8 cellular contexts compared by ENCODE assay signal in the genomic region with DNA sequence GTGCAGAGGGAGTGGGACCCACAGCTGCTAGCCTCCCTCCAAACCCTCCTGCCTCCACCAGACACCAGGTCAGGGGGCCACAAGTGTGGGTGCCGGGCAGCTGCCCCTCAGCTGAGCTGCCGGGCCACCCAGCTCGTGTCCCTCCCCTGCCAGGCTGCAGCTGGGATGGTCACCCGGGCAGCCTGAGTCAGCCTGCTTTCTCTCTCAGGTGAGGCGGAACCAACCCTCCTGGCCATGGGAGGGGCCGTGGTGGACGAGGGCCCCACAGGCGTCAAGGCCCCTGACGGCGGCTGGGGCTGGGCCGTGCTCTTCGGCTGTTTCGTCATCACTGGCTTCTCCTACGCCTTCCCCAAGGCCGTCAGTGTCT. TPM values are rescaled to one million over a fixed set of nuclear protein-coding genes. Genes with fewer than 3 reads are reported as not detected.
A peak's percentile ranks its signal among the peaks of the same experiment; 100 is the strongest.
DNase-seq lines count a peak whose midpoint lies in the region; ATAC-seq, FAIRE-seq and TF ChIP-seq lines count a peak whose summit lies in the region.

No MANE protein-coding gene starts in this region.

- H3K9ac ChIP-seq in kidney (ENCODE audit: low read length in 2 of 2) = peak overlapping the region in 1 of 2 donors; percentile 22
- peak overlapping the region; percentile 55 to 62 for H3K9ac ChIP-seq in stomach smooth muscle (ENCODE audit: low read length in 2 of 2)

- H3K9me3 Mint-ChIP-seq in T-helper 2 cell treated with Interferon-gamma antibody and Interleukin-4, amounts not matched to agents 5 μg/mL and 100 μg/mL, for 36 hours = no peaks in the 10 kb centered on the region
- no peaks in the 10 kb centered on the region for H3K9me3 Mint-ChIP-seq in mesothelial cell of epicardium

- H3K36me3 ChIP-seq in PC-9 (ENCODE audit: low read depth) = no peaks in the 10 kb centered on the region
- no peaks in the 10 kb centered on the region for H3K36me3 ChIP-seq in kidney (ENCODE audit: control insufficient read depth in 1 of 2, insufficient read depth in 2 of 2, low read length in 2 of 2)
- peaks cover 2 to 4% of the 10 kb centered on the region in 2 donors for H3K36me3 ChIP-seq in stomach smooth muscle (ENCODE audit: control insufficient read depth in 2 of 2, insufficient read depth in 2 of 2, low read length in 2 of 2)

- intact Hi-C loops in PC-9 (cut with micrococcal nuclease; ENCODE audit: unreplicated experiment) (loop anchor here (10.0 kb wide), 1 partner anchor 259 kb away; no protein-coding TSS in a partner anchor), kidney (cut with DNase I) (loop anchor here (10.0 kb wide), 1 partner anchor 89 kb away; no protein-coding TSS in a partner anchor)

- no peak overlapping the region for H3K4me3 Mint-ChIP-seq in T-helper 2 cell treated with Interferon-gamma antibody and Interleukin-4, amounts not matched to agents 5 μg/mL and 100 μg/mL, for 36 hours
- no peak overlapping the region for H3K4me3 Mint-ChIP-seq in mesothelial cell of epicardium

- H3K9me3 ChIP-seq in PC-9 (ENCODE audit: insufficient read depth, low read depth) (no peaks in the 10 kb centered on the region), kidney (ENCODE audit: control insufficient read depth in 1 of 2, low read length in 2 of 2) (no peaks in the 10 kb centered on the region), stomach smooth muscle (ENCODE audit: control insufficient read depth in 2 of 2, low read length in 2 of 2) (no peaks in the 10 kb centered on the region)

- H3K27me3 ChIP-seq in PC-9 (ENCODE audit: insufficient read depth, low read depth) (no peaks in the 10 kb centered on the region), stomach smooth muscle (ENCODE audit: control insufficient read depth in 1 of 2, insufficient read depth in 2 of 2, low read length in 2 of 2) (no peaks in the 10 kb centered on the region)

- peaks cover 14% of the 10 kb centered on the region for H3K36me3 Mint-ChIP-seq in T-helper 2 cell treated with Interferon-gamma antibody and Interleukin-4, amounts not matched to agents 5 μg/mL and 100 μg/mL, for 36 hours (ENCODE audit: low read depth)
- H3K36me3 Mint-ChIP-seq in mesothelial cell of epicardium = peaks cover 6% of the 10 kb centered on the region

- peak overlapping the region; percentile 67; the same call in 1 of the 2 replicates for H3K4me2 ChIP-seq in PC-9

- TF ChIP-seq CTCF in PC-9 (conservative IDR thresholded peaks at IDR 0.05) = no peak
- no peak for TF ChIP-seq CTCF in kidney (IDR thresholded peaks at IDR 0.05; ENCODE audit: borderline replicate concordance, extremely low read depth, insufficient read depth)
- TF ChIP-seq CTCF in mesothelial cell of epicardium (IDR thresholded peaks at IDR 0.05; ENCODE audit: unreplicated experiment) = no peak

- no peak for ATAC-seq in GM19324 (IDR thresholded peaks at IDR 0.05; ENCODE audit: low FRiP score, unreplicated experiment)

- no peaks in the 10 kb centered on the region for H3K9me2 ChIP-seq in PC-9 (ENCODE audit: insufficient read depth)

- H3K27ac Mint-ChIP-seq in T-helper 2 cell treated with Interferon-gamma antibody and Interleukin-4, amounts not matched to agents 5 μg/mL and 100 μg/mL, for 36 hours = peak overlapping the region; percentile 26
- no peak overlapping the region for H3K27ac Mint-ChIP-seq in mesothelial cell of epicardium

- no peak overlapping the region for H2AFZ ChIP-seq in PC-9

- H3K4me1 ChIP-seq in PC-9 (replicated peaks; ENCODE audit: insufficient read depth) (peaks cover 41% of the 10 kb centered on the region), kidney (ENCODE audit: control insufficient read depth in 1 of 2, insufficient read depth in 1 of 2, low read depth in 1 of 2, low read length in 2 of 2) (peaks cover 29 to 62% of the 10 kb centered on the region in 2 donors), stomach smooth muscle (ENCODE audit: control insufficient read depth, insufficient read depth, low read length) (peaks cover 74% of the 10 kb centered on the region)

- no peak for DNase-seq in T-helper 2 cell treated with Interferon-gamma antibody and Interleukin-4, amounts not matched to agents 5 μg/mL and 100 μg/mL, for 36 hours (ENCODE audit: low spot score)
- DNase-seq in T-helper 2 cell = no peak
- peak in 1 of 2 experiments; percentile 77 for DNase-seq in PC-9
- DNase-seq in kidney = peak; percentile 90
- no peak for DNase-seq in mesothelial cell of epicardium (ENCODE audit: low spot score in 2 of 2, unreplicated experiment in 2 of 2)
- DNase-seq in NCI-H2196 (lab: John Stamatoyannopoulos, UW; ENCODE audit: unreplicated experiment) = no peak

- CTCF ChIA-PET in PC-9 (lab: Charles Lee) = interaction anchor here (0.6 kb wide), 1 partner anchor 125 kb away, joined by 3 read pairs; no protein-coding TSS in a partner anchor

- H3K27me3 Mint-ChIP-seq in T-helper 2 cell treated with Interferon-gamma antibody and Interleukin-4, amounts not matched to agents 5 μg/mL and 100 μg/mL, for 36 hours (ENCODE audit: low read depth) = no peaks in the 10 kb centered on the region
- H3K27me3 Mint-ChIP-seq in mesothelial cell of epicardium (ENCODE audit: low read depth) = no peaks in the 10 kb centered on the region

- peaks cover 26% of the 10 kb centered on the region for H3K4me1 Mint-ChIP-seq in T-helper 2 cell treated with Interferon-gamma antibody and Interleukin-4, amounts not matched to agents 5 μg/mL and 100 μg/mL, for 36 hours (ENCODE audit: low read depth)
- peaks cover 16% of the 10 kb centered on the region for H3K4me1 Mint-ChIP-seq in mesothelial cell of epicardium

- POLR2A ChIA-PET in PC-9 (lab: Charles Lee; ENCODE audit: unreplicated experiment) = interaction anchor here (0.6 to 0.7 kb wide), 2 partner anchors 57 to 926 kb away, joined by 4 to 5 read pairs; no protein-coding TSS in a partner anchor

- H3K27ac ChIP-seq in PC-9 = no peak overlapping the region
- H3K27ac ChIP-seq in kidney (ENCODE audit: low read depth in 2 of 2, low read length in 2 of 2) = peak overlapping the region in 1 of 2 donors; percentile 63
- peak overlapping the region; percentile 66 for H3K27ac ChIP-seq in stomach smooth muscle (ENCODE audit: low read length)

- FAIRE-seq in kidney (lab: Jason Lieb, UNC) = no peak

- no TSS peak for BruUV-seq in PC-9 (replicated peaks; lab: Mats Ljungman, UMichigan)

- peaks cover 76% of the 10 kb centered on the region for H4K20me1 ChIP-seq in PC-9 (ENCODE audit: insufficient read depth)

- peaks cover 47% of the 10 kb centered on the region for H3K79me2 ChIP-seq in PC-9 (ENCODE audit: low read depth)

- H3F3A ChIP-seq in PC-9 (ENCODE audit: insufficient read depth, low read depth) = peaks cover 59% of the 10 kb centered on the region; the same call in 1 of the 2 replicates

- no peak overlapping the region for H3K4me3 ChIP-seq in PC-9
- no peak overlapping the region for H3K4me3 ChIP-seq in kidney (ENCODE audit: low read length in 2 of 2)
- no peak overlapping the region for H3K4me3 ChIP-seq in stomach smooth muscle (ENCODE audit: low read length in 2 of 2)

RNA-seq across cellular contexts. Expression of a gene that starts 6.9 kb away (rescaled TPM):
- 157 and 198 TPM in 2 replicates for total RNA-seq in PC-9 (2021)
- 85.7 TPM for total RNA-seq in kidney
- 28.8 TPM for polyA plus RNA-seq in kidney (ENCODE audit: insufficient read depth, low read depth, low replicate concordance)
- 62.0 to 68.8 TPM (median 67.3 TPM) in 3 replicates for total RNA-seq in mesothelial cell of epicardium

RNA-seq across cellular contexts. Expression of a gene that starts 23.1 kb away (rescaled TPM):
- total RNA-seq in PC-9 (2021) = 138 and 140 TPM in 2 replicates
- total RNA-seq in kidney = 79.4 TPM
- polyA plus RNA-seq in kidney (ENCODE audit: insufficient read depth, low read depth, low replicate concordance) = 46.7 TPM
- 90.4 to 92.1 TPM (median 91.5 TPM) in 3 replicates for total RNA-seq in mesothelial cell of epicardium

RNA-seq across cellular contexts. Expression of a gene that starts 37.7 kb away (rescaled TPM):
- total RNA-seq in PC-9 (2021) (151 and 181 TPM in 2 replicates), kidney (160 TPM), mesothelial cell of epicardium (202 to 212 TPM (median 204 TPM) in 3 replicates)
- 69.7 TPM for polyA plus RNA-seq in kidney (ENCODE audit: insufficient read depth, low read depth, low replicate concordance)
